ENCODE assay signal across 18 cellular contexts in the genomic region with DNA sequence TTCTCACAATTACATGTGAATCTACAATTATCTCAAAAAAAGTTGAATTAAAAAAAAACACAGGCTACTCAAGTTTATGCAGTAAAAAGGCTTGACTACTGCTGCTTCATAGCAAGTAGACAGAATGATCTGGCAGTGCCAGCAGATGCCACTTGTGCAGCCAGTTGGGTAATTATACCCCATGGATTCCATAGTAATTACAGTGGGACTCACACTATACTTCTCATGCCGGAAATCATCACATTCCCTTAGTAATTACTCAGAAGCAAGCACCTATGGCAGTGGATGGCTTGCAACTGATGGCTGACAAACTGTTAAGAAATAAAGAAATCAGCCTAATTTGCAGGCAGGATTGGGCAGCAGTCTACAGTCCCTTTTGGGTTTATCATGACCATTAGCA.
DNase-seq lines count a peak whose midpoint lies in the region; ATAC-seq, FAIRE-seq and TF ChIP-seq lines count a peak whose summit lies in the region.
"Had no signal": no experiment of that assay in that cellular context is flagged by ENCODE, and none has a peak within 500 bp of the region (broad histone marks: within the 10 kb centered on the region; RNA-seq: fewer than 3 reads in every experiment).

No MANE protein-coding gene starts in this region.

- dilution Hi-C loops in keratinocyte (cut with MboI; ENCODE audit: extremely low pct_ligation_motif_present, low sequenced_read_pairs): no loop called here

- H3K9ac ChIP-seq in keratinocyte (ENCODE audit: control insufficient read depth, extremely low read depth, insufficient read depth, low read length): no peak overlapping the region

- H3K4me3 ChIP-seq in keratinocyte (ENCODE audit: control insufficient read depth in 2 of 3, extremely low read depth in 1 of 3, insufficient read depth in 2 of 3, low read depth in 1 of 3, low read length in 3 of 3): no peak overlapping the region
- H3K4me3 ChIP-seq: HAP-1, K562, SK-N-MC had no signal

- H3K4me1 ChIP-seq in keratinocyte (ENCODE audit: control insufficient read depth, extremely low read depth, insufficient read depth, low read length): no peaks in the 10 kb centered on the region
- H3K4me1 ChIP-seq: HAP-1 had no signal

- no peaks in the 10 kb centered on the region for H4K20me1 ChIP-seq in keratinocyte (ENCODE audit: control insufficient read depth, extremely low read depth, insufficient read depth, low read length)

- FAIRE-seq in keratinocyte (lab: Jason Lieb, UNC): peak; percentile 52
- FAIRE-seq: K562 had no signal

- no peak for ATAC-seq in omental fat pad (ENCODE audit: low FRiP score)
- ATAC-seq in HG02678 (IDR thresholded peaks at IDR 0.05; ENCODE audit: unreplicated experiment): no peak
- ATAC-seq: K562, PC-3 had no signal

- H3K9me3 ChIP-seq in keratinocyte (ENCODE audit: control insufficient read depth, low read depth, low read length): no peaks in the 10 kb centered on the region
- H3K9me3 ChIP-seq: HAP-1 had no signal

- DNase-seq in Daoy (ENCODE audit: low read depth): peak; percentile 21
- DNase-seq in NCI-H1105 treated with DMSO at 0.1 percent for 48 hours (lab: John Stamatoyannopoulos, UW): peak; percentile 53
- peak; percentile 76 for DNase-seq in RWPE1 (ENCODE audit: low spot score)
- no peak for DNase-seq in keratinocyte (ENCODE audit: low read depth, low spot score)
- DNase-seq in NCI-H446 treated with DMSO at 0.1 percent for 48 hours (lab: John Stamatoyannopoulos, UW): no peak
- no peak for DNase-seq in omental fat pad (ENCODE audit: low spot score)
- DNase-seq: ACHN, Caco-2, DMS53, NCI-H1694, NCI-H345, NCI-H526 treated with DMSO at 0.1 percent for 48 hours, PC-3, Right ventricle myocardium superior had no signal

- H2AFZ ChIP-seq in keratinocyte (ENCODE audit: control insufficient read depth, low read length): no peak overlapping the region

- no peaks in the 10 kb centered on the region for H3K27me3 ChIP-seq in keratinocyte (ENCODE audit: control insufficient read depth, extremely low read depth, insufficient read depth, low read length)

- no peaks in the 10 kb centered on the region for H3K36me3 ChIP-seq in keratinocyte (ENCODE audit: control insufficient read depth in 2 of 2, extremely low read depth in 1 of 2, insufficient read depth in 2 of 2, low read length in 2 of 2)
- H3K36me3 ChIP-seq: HAP-1 had no signal

- no peak overlapping the region for H3K27ac ChIP-seq in RWPE1
- H3K27ac ChIP-seq in keratinocyte (ENCODE audit: control insufficient read depth, insufficient read depth, low read length): no peak overlapping the region
- H3K27ac ChIP-seq: SK-N-MC had no signal

- TF ChIP-seq CTCF in RWPE1 (conservative IDR thresholded peaks at IDR 0.05; ENCODE audit: low read depth) (no peak), keratinocyte (optimal IDR thresholded peaks at IDR 0.05 in 1 of 3, IDR thresholded peaks at IDR 0.05 in 1 of 3, conservative IDR thresholded peaks at IDR 0.05 in 1 of 3; ENCODE audit: extremely low read depth in 1 of 3, insufficient read depth in 2 of 3, low read length in 3 of 3) (no peak), omental fat pad (IDR thresholded peaks at IDR 0.05) (no peak)

- no peaks in the 10 kb centered on the region for H3K79me2 ChIP-seq in keratinocyte (ENCODE audit: control insufficient read depth, insufficient read depth, low read length)

- CTCF ChIA-PET in RWPE1 (lab: Yijun Ruan, JAX): no interaction called here

- POLR2A ChIA-PET in RWPE1 (lab: Yijun Ruan, JAX; ENCODE audit: low non-redundant PET): no interaction called here

- no peak overlapping the region for H3K4me2 ChIP-seq in keratinocyte (ENCODE audit: control insufficient read depth, extremely low read depth, insufficient read depth, low read depth, low read length)

- no peaks in the 10 kb centered on the region for H3K9me1 ChIP-seq in keratinocyte (ENCODE audit: control insufficient read depth, extremely low read depth, insufficient read depth, low read length)

Comparison
In these comparisons a context has a peak if more than half of its experiments do, and no peak if none do; other contexts are left out.
1. DNase-seq: peak in Daoy (single experiment), NCI-H1105 treated with DMSO at 0.1 percent for 48 hours (single experiment) and RWPE1 (single experiment); none in keratinocyte (single experiment), NCI-H446 treated with DMSO at 0.1 percent for 48 hours (single experiment) and omental fat pad (single experiment).